ENCODE assay signal across 1 cellular context in genomic region chr6:105886066-105886811, GRCh38.
TF ChIP-seq lines count a peak whose summit lies in the region.

No MANE protein-coding gene starts in this region.

TF ChIP-seq in SK-N-SH treated with all-trans-retinoic acid at 6 μM for 48 hours, 23 proteins besides CTCF, POLR2A, EP300 and RAD21 (continued from another document):
- TF ChIP-seq PATZ1 (CRISPR knock-in tag; IDR thresholded peaks at IDR 0.05; ENCODE audit: borderline replicate concordance): no peak
- no peak for TF ChIP-seq RARB (CRISPR knock-in tag; IDR thresholded peaks at IDR 0.05)
- no peak for TF ChIP-seq OSR1 (CRISPR knock-in tag; IDR thresholded peaks at IDR 0.05)
- TF ChIP-seq GLIS3 (CRISPR knock-in tag; IDR thresholded peaks at IDR 0.05): no peak
- no peak for TF ChIP-seq TOX (CRISPR knock-in tag; IDR thresholded peaks at IDR 0.05; ENCODE audit: borderline replicate concordance)
- TF ChIP-seq TCF4 (CRISPR knock-in tag; IDR thresholded peaks at IDR 0.05; ENCODE audit: borderline replicate concordance): no peak
- no peak for TF ChIP-seq CSDC2 (CRISPR knock-in tag; IDR thresholded peaks at IDR 0.05)
